ENCODE assay signal across 15 cellular contexts in the genomic region with DNA sequence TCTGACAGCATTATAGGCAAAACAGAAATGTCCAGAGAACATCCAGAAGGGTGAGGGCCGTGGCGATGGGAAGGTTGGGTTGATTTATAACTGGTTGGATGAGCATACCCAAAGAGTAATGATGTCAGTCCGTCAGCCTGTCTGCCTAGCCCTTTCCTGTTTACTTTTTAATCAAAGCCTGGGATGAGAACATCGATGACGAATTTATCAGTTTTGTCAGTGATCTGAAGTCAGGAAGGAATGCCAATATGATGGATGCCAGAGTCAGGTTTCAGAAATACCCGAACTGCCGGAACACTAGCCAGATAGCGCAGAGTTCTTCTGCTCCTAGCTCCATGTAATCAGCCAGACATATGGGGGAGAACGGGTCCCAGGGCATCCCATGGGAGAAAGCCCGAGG. TPM values are rescaled to one million over a fixed set of nuclear protein-coding genes. Genes with fewer than 3 reads are reported as not detected.
DNase-seq lines count a peak whose midpoint lies in the region; ATAC-seq and TF ChIP-seq lines count a peak whose summit lies in the region.
"Had no signal": no experiment of that assay in that cellular context is flagged by ENCODE, and none has a peak within 500 bp of the region (broad histone marks: within the 10 kb centered on the region; RNA-seq: fewer than 3 reads in every experiment).

No MANE protein-coding gene starts in this region.

- no peaks in the 10 kb centered on the region for H3K9me2 ChIP-seq in PC-9 (ENCODE audit: insufficient read depth)

- H3K9me3 ChIP-seq in gastroesophageal sphincter (no peaks in the 10 kb centered on the region), parathyroid adenoma (ENCODE audit: control insufficient read depth, low read length) (no peaks in the 10 kb centered on the region), PC-9 (ENCODE audit: insufficient read depth, low read depth) (no peaks in the 10 kb centered on the region)
- H3K9me3 ChIP-seq: adrenal gland had no signal

- H3K4me3 ChIP-seq in gastroesophageal sphincter = no peak overlapping the region
- no peak overlapping the region for H3K4me3 ChIP-seq in parathyroid adenoma (ENCODE audit: low read depth, low read length)
- H3K4me3 ChIP-seq in PC-9 = no peak overlapping the region
- H3K4me3 ChIP-seq: adrenal gland, GM23338 had no signal

- H4K20me1 ChIP-seq in PC-9 (ENCODE audit: insufficient read depth) = no peaks in the 10 kb centered on the region

- peaks cover 8% of the 10 kb centered on the region for H3F3A ChIP-seq in PC-9 (ENCODE audit: insufficient read depth, low read depth)

- H3K27me3 ChIP-seq in gastroesophageal sphincter (no peaks in the 10 kb centered on the region), parathyroid adenoma (ENCODE audit: control insufficient read depth, insufficient read depth, low read length) (no peaks in the 10 kb centered on the region), PC-9 (ENCODE audit: insufficient read depth, low read depth) (no peaks in the 10 kb centered on the region)
- H3K27me3 ChIP-seq: adrenal gland had no signal

- H3K4me2 ChIP-seq in parathyroid adenoma (ENCODE audit: low read length) = no peak overlapping the region
- H3K4me2 ChIP-seq in PC-9 = no peak overlapping the region
- H3K4me2 ChIP-seq: GM23338 had no signal

- no peak for TF ChIP-seq POLR2A in gastroesophageal sphincter (IDR thresholded peaks at IDR 0.05)

- H3K4me1 ChIP-seq in gastroesophageal sphincter (peaks cover 3 to 52% (median 40%) of the 10 kb centered on the region in 3 donors), parathyroid adenoma (peaks cover 79% of the 10 kb centered on the region), PC-9 (replicated peaks; ENCODE audit: insufficient read depth) (peaks cover 11% of the 10 kb centered on the region)

- no peak for TF ChIP-seq CTCF in gastroesophageal sphincter (IDR thresholded peaks at IDR 0.05)
- no peak for TF ChIP-seq CTCF in parathyroid adenoma (IDR thresholded peaks at IDR 0.05)
- TF ChIP-seq CTCF in PC-9 (conservative IDR thresholded peaks at IDR 0.05) = no peak

- POLR2A ChIA-PET in PC-9 (lab: Charles Lee; ENCODE audit: unreplicated experiment) = no interaction called here

- 59 to 62% methylated on average over 9 of the region's 10 CpGs for WGBS in gastroesophageal sphincter (ENCODE audit: low coverage in 1 of 2), 2 donors

- no peak for TF ChIP-seq EP300 in gastroesophageal sphincter (IDR thresholded peaks at IDR 0.05)

- CTCF ChIA-PET in PC-9 (lab: Charles Lee) = no interaction called here

- H3K36me3 ChIP-seq in gastroesophageal sphincter (peaks cover 0 to 12% of the 10 kb centered on the region in 2 donors), parathyroid adenoma (ENCODE audit: control insufficient read depth, insufficient read depth, low read length) (no peaks in the 10 kb centered on the region), PC-9 (ENCODE audit: low read depth) (no peaks in the 10 kb centered on the region)
- H3K36me3 ChIP-seq: WERI-Rb-1 had no signal

- peak overlapping the region in 3 of 4 donors; percentile 56 to 76 (median 70) for H3K27ac ChIP-seq in gastroesophageal sphincter
- peak overlapping the region; percentile 97 for H3K27ac ChIP-seq in parathyroid adenoma
- no peak overlapping the region for H3K27ac ChIP-seq in PC-9
- H3K27ac ChIP-seq: WERI-Rb-1 had no signal

- BruUV-seq in PC-9 (replicated peaks; lab: Mats Ljungman, UMichigan) = no TSS peak

- intact Hi-C loops in PC-9 (cut with micrococcal nuclease; ENCODE audit: unreplicated experiment) = no loop called here

- H2AFZ ChIP-seq in parathyroid adenoma (peak overlapping the region; percentile 26), PC-9 (no peak overlapping the region)
- H2AFZ ChIP-seq: GM23338 had no signal

- H3K9ac ChIP-seq in parathyroid adenoma = no peak overlapping the region

- peak; percentile 51 for DNase-seq in ELR (ENCODE audit: low read depth)
- DNase-seq in T follicular helper cell (ENCODE audit: low read depth) = peak; percentile 56
- no peak for DNase-seq in cortex of kidney (lab: John Stamatoyannopoulos, UW)
- DNase-seq in PC-9 = no peak
- DNase-seq in RPMI8226 = no peak
- DNase-seq: adrenal gland, DMS53, mammary epithelial cell, NCI-H1092, WERI-Rb-1 had no signal

- ATAC-seq in gastroesophageal sphincter (peak; percentile 4), GM19467 (IDR thresholded peaks at IDR 0.05; ENCODE audit: unreplicated experiment) (no peak)
- ATAC-seq: esophagus mucosa, GM23338 had no signal

- H3K79me2 ChIP-seq in parathyroid adenoma (peaks cover 2% of the 10 kb centered on the region), PC-9 (ENCODE audit: low read depth) (no peaks in the 10 kb centered on the region)

RNA-seq across cellular contexts. Expression of a gene that starts 33.8 kb away (rescaled TPM):
- total RNA-seq in gastroesophageal sphincter (100 to 1,000 TPM in 3 of 4 donors, 10 to 100 TPM in 1; 96.7 to 171 (median 131) TPM), PC-9 (2021) (59.8 and 73.0 TPM in 2 replicates)

Comparison
In these comparisons a context has a peak if more than half of its experiments do, and no peak if none do; other contexts are left out.
1. DNase-seq: peak in ELR (single experiment) and T follicular helper cell (single experiment); none in cortex of kidney (single experiment), PC-9 (0 of 2) and RPMI8226 (single experiment).